ENCODE assay signal across 1 cellular context in the genomic region with DNA sequence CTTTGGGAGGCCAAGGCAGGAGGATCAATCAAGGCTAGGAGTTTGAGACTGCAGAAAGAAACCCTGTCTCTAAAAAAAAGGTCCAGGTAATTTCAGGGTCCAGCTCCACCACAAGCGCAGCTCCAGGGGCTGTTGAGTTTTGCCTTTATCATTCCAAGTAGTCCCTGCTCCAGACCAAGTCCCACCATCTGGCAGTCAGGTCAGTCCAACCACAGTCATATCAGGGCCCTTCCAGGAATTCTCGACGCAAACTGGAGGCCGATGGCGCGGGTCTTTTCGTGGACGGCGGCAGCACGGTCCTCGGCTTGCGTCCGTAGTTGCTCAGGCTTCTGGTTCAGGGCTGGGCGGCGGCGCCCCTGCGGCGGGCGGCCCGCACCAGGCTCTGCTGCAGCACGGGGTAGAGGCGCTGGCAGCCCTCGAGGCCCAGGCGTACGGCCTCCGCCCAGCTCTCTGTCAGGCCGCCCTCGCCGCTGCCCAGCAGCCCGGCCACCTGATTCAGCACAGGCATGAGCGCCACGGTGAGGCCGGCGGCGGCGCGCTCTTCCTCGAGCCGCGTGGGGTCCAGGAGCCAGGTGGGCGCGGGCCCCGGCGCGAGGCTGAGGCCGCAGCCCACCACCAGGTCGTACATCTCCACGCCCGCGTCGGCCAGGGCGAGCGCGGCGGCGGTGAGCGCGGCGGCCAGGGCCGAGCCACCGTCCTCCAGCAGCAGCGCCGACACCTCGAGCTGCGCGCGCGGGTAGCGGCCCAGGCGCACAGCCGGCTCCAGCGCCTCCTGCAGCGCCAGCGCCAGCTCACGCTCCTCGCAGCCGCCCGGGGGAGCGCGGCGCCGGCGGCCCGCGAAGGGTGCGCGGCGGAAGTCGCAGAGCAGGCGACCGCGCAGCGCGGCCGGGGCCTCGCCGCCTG.
TF ChIP-seq lines count a peak whose summit lies in the region.

No MANE protein-coding gene starts in this region.

TF ChIP-seq in H1, 55 proteins besides CTCF, POLR2A, EP300 and RAD21:
- 0 out of 4 replicates have a peak, but pooled peaks have one; percentile 32 to 40 for TF ChIP-seq SIN3A (conservative IDR thresholded peaks at IDR 0.05 in 1 of 2, IDR thresholded peaks at IDR 0.05 in 1 of 2; ENCODE audit: low read depth in 1 of 2, low read length in 2 of 2)
- TF ChIP-seq PHF8 (conservative IDR thresholded peaks at IDR 0.05; ENCODE audit: low read depth, low read length): peak; percentile 35
- TF ChIP-seq ZNF274 (IDR thresholded peaks at IDR 0.05; ENCODE audit: borderline replicate concordance, extremely low read depth, low read length): no peak
- no peak; the same call in 1 of the 2 replicates for TF ChIP-seq RBBP5 (IDR thresholded peaks at IDR 0.05; ENCODE audit: borderline replicate concordance, low read depth, low read length)
- TF ChIP-seq SRF (IDR thresholded peaks at IDR 0.05; ENCODE audit: low read depth, low read length): no peak
- TF ChIP-seq HDAC6 (IDR thresholded peaks at IDR 0.05; ENCODE audit: low read depth, low read length): no peak
- TF ChIP-seq BRCA1 (IDR thresholded peaks at IDR 0.05; ENCODE audit: low read depth, low read length): no peak
- TF ChIP-seq, protein P1, sequence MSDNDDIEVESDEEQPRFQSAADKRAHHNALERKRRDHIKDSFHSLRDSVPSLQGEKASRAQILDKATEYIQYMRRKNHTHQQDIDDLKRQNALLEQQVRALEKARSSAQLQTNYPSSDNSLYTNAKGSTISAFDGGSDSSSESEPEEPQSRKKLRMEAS (IDR thresholded peaks at IDR 0.05): peak; percentile 61
- TF ChIP-seq SP2 (IDR thresholded peaks at IDR 0.05; ENCODE audit: low read length): no peak
- TF ChIP-seq TBP (IDR thresholded peaks at IDR 0.05; ENCODE audit: low read depth, low read length): no peak; the same call in 1 of the 2 replicates
- no peak for TF ChIP-seq TAF7 (optimal IDR thresholded peaks at IDR 0.05; ENCODE audit: borderline replicate concordance, low read depth, low read length)
- TF ChIP-seq TAF1 (IDR thresholded peaks at IDR 0.05; ENCODE audit: low read depth, low read length): 0 out of 2 replicates have a peak, but pooled peaks have one; percentile 4
- TF ChIP-seq JUND (IDR thresholded peaks at IDR 0.05; ENCODE audit: low read length): no peak
- TF ChIP-seq, protein P2, sequence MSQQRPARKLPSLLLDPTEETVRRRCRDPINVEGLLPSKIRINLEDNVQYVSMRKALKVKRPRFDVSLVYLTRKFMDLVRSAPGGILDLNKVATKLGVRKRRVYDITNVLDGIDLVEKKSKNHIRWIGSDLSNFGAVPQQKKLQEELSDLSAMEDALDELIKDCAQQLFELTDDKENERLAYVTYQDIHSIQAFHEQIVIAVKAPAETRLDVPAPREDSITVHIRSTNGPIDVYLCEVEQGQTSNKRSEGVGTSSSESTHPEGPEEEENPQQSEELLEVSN (IDR thresholded peaks at IDR 0.05): peak; percentile 37; the same call in 1 of the 2 replicates
- TF ChIP-seq, protein P3, sequence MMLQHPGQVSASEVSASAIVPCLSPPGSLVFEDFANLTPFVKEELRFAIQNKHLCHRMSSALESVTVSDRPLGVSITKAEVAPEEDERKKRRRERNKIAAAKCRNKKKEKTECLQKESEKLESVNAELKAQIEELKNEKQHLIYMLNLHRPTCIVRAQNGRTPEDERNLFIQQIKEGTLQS (IDR thresholded peaks at IDR 0.05; ENCODE audit: insufficient read depth, low read depth, low read length): no peak
- TF ChIP-seq KDM4A (IDR thresholded peaks at IDR 0.05; ENCODE audit: low read depth, low read length, severe bottlenecking): peak; percentile 33
- TF ChIP-seq HDAC2 (IDR thresholded peaks at IDR 0.05; ENCODE audit: borderline replicate concordance in 1 of 2, low read depth in 2 of 2, low read length in 2 of 2): 0 out of 4 replicates have a peak, but pooled peaks of 1 of the 2 experiments have one; percentile 19
- no peak for TF ChIP-seq CREB1 (IDR thresholded peaks at IDR 0.05)
